In genomic region chr21:42621166-42621827, GRCh38 we compare ENCODE assay signal across 16 cellular contexts. TPM values are rescaled to one million over a fixed set of nuclear protein-coding genes. Genes with fewer than 3 reads are reported as not detected.
A peak's percentile ranks its signal among the peaks of the same experiment; 100 is the strongest.
DNase-seq lines count a peak whose midpoint lies in the region; ATAC-seq and TF ChIP-seq lines count a peak whose summit lies in the region.
"Had no signal": no experiment of that assay in that cellular context is flagged by ENCODE, and none has a peak within 500 bp of the region (broad histone marks: within the 10 kb centered on the region; RNA-seq: fewer than 3 reads in every experiment).

No MANE protein-coding gene starts in this region.

- no peaks in the 10 kb centered on the region for H3K9me3 ChIP-seq in RWPE2 (ENCODE audit: severe bottlenecking)
- no peaks in the 10 kb centered on the region for H3K9me3 ChIP-seq in hepatocyte (ENCODE audit: low read depth)
- H3K9me3 ChIP-seq in left ventricle myocardium inferior (replicated peaks) = no peaks in the 10 kb centered on the region

- intact Hi-C loops in posterior vena cava (cut with DNase I) = no loop called here
- intact Hi-C loops in left ventricle myocardium inferior (cut with micrococcal nuclease) = no loop called here

- 57% methylated on average over 15 of the region's 15 CpGs for WGBS in hepatocyte (ENCODE audit: low lambda C conversion rate, missing lambda C conversion rate)

- H3K27ac ChIP-seq in RWPE2 (ENCODE audit: poor library complexity, severe bottlenecking) = no peak overlapping the region
- H3K27ac ChIP-seq in hepatocyte = no peak overlapping the region
- H3K27ac ChIP-seq in left ventricle myocardium inferior (replicated peaks) = no peak overlapping the region

- H3K9me2 ChIP-seq in hepatocyte (replicated peaks; ENCODE audit: insufficient read depth) = no peaks in the 10 kb centered on the region

- no peak overlapping the region for H3K4me2 ChIP-seq in hepatocyte

- DNase-seq in Daoy (ENCODE audit: low read depth) (peak; percentile 49), RWPE2 (ENCODE audit: low spot score) (peak; percentile 33), hepatocyte (ENCODE audit: low spot score) (peak; percentile 60), posterior vena cava (ENCODE audit: low spot score) (peak; percentile 78), EL (no peak), left ventricle myocardium inferior (no peak), D341Med (ENCODE audit: low spot score) (no peak)
- DNase-seq: activated CD4-positive, alpha-beta T cell treated with anti-CD3 and anti-CD28 coated beads for 36 hours; erythroblast; HCEC 1CT; NCI-H1694; stimulated activated naive CD8-positive, alpha-beta T cell treated with anti-CD3 and anti-CD28 coated beads, Interleukin-15, amount 100 ng/mL, for 72 hours; T-helper 2 cell had no signal

- TF ChIP-seq CTCF in RWPE2 (IDR thresholded peaks at IDR 0.05; ENCODE audit: poor library complexity, severe bottlenecking) = no peak
- TF ChIP-seq CTCF in hepatocyte (IDR thresholded peaks at IDR 0.05; ENCODE audit: poor library complexity) = no peak
- no peak for TF ChIP-seq CTCF in left ventricle myocardium inferior (IDR thresholded peaks at IDR 0.05; ENCODE audit: borderline replicate concordance)

- H3K27me3 ChIP-seq in RWPE2 (ENCODE audit: insufficient read depth, poor library complexity, severe bottlenecking) = peaks cover 5% of the 10 kb centered on the region
- no peaks in the 10 kb centered on the region for H3K27me3 ChIP-seq in hepatocyte
- peaks cover 100% of the 10 kb centered on the region for H3K27me3 ChIP-seq in left ventricle myocardium inferior (ENCODE audit: low read depth)

- H4K20me1 ChIP-seq in hepatocyte (ENCODE audit: insufficient read depth, poor library complexity, severe bottlenecking) = no peaks in the 10 kb centered on the region

- no peaks in the 10 kb centered on the region for H3K36me3 ChIP-seq in RWPE2 (ENCODE audit: low read depth)
- no peaks in the 10 kb centered on the region for H3K36me3 ChIP-seq in hepatocyte (replicated peaks; ENCODE audit: insufficient read depth, low read depth)
- no peaks in the 10 kb centered on the region for H3K36me3 ChIP-seq in left ventricle myocardium inferior

- H3K79me2 ChIP-seq in hepatocyte = no peaks in the 10 kb centered on the region

- H3K4me1 ChIP-seq in RWPE2 (ENCODE audit: insufficient read depth, poor library complexity, severe bottlenecking) (no peaks in the 10 kb centered on the region), hepatocyte (ENCODE audit: insufficient read depth) (peaks cover 6% of the 10 kb centered on the region), left ventricle myocardium inferior (peaks cover 5% of the 10 kb centered on the region)

- H3K4me3 ChIP-seq in RWPE2 (ENCODE audit: severe bottlenecking) = no peak overlapping the region
- no peak overlapping the region for H3K4me3 ChIP-seq in hepatocyte
- no peak overlapping the region for H3K4me3 ChIP-seq in left ventricle myocardium inferior
- H3K4me3 ChIP-seq: lung had no signal

- no peak overlapping the region for H2AFZ ChIP-seq in hepatocyte

- ATAC-seq in RWPE2 (ENCODE audit: low read depth) = no peak
- ATAC-seq in GM18519 (IDR thresholded peaks at IDR 0.05; ENCODE audit: low FRiP score, unreplicated experiment) = no peak
- ATAC-seq: activated CD4-positive, alpha-beta T cell treated with anti-CD3 and anti-CD28 coated beads for 36 hours; Right ventricle myocardium inferior; stimulated activated naive CD8-positive, alpha-beta T cell treated with anti-CD3 and anti-CD28 coated beads, Interleukin-15, amount 100 ng/mL, for 72 hours had no signal

RNA-seq across cellular contexts. Expression of gene PDE9A, which starts 32.1 kb away (rescaled TPM):
- total RNA-seq in Daoy (2014; rRNA removed; shearing (Covaris generic)) = 0.17 TPM in 1 of 2 replicates, not detected in the other
- total RNA-seq in hepatocyte = 19.6 and 21.0 TPM in 2 replicates
- 14.3 and 18.2 TPM in 2 replicates for polyA plus RNA-seq in hepatocyte
- total RNA-seq in posterior vena cava = 1 to 10 TPM; 4.0 to 5.6 TPM
- total RNA-seq in left ventricle myocardium inferior = 3.2 TPM

Comparison
In these comparisons a context has a peak if more than half of its experiments do, and no peak if none do; other contexts are left out.
1. DNase-seq: peak in Daoy (single experiment), RWPE2 (single experiment), hepatocyte (single experiment) and posterior vena cava (single experiment); none in EL (single experiment), left ventricle myocardium inferior (single experiment) and D341Med (single experiment).